In the genomic region with DNA sequence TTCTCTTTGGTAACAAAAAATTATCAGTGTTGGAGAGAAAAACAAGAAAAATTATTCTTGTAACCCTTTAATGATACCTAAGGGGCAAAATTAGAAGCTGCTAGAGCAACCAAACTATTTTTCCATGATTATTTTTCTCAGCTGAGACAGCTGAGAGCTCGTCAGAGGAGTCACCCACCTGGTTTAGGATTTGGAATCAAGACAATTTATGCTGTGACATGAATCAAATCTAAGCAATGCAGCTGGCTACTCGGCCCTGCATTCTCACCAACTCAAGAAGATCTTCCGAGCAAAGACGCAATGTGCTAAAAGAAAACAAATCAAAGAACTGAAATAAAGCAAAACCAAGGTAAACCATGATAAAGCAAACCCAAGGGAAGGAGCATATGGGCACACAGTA, we compare ENCODE assay signal across 28 cellular contexts. TPM values are rescaled to one million over a fixed set of nuclear protein-coding genes. Genes with fewer than 3 reads are reported as not detected.
DNase-seq lines count a peak whose midpoint lies in the region; ATAC-seq and TF ChIP-seq lines count a peak whose summit lies in the region.
"Had no signal": no experiment of that assay in that cellular context is flagged by ENCODE, and none has a peak within 500 bp of the region (broad histone marks: within the 10 kb centered on the region; RNA-seq: fewer than 3 reads in every experiment).

No MANE protein-coding gene starts in this region.

- peak overlapping the region in 10 of 11 experiments; percentile 41 to 95 (median 88); a peak in 18 of 22 replicates for H3K4me2 ChIP-seq in BLaER1 treated with 17β-estradiol and CSF1 and Interleukin-3, amounts not matched to agents 10 nM and 100 nM
- peak overlapping the region; percentile 59 for H3K4me2 ChIP-seq in hepatocyte

- ATAC-seq in GM19397 (IDR thresholded peaks at IDR 0.05; ENCODE audit: unreplicated experiment): no peak
- ATAC-seq: activated naive CD4-positive, alpha-beta T cell treated with anti-CD3 and anti-CD28 coated beads, Interleukin-2, amount 50 U/mL, for 72 hours; stimulated activated naive CD8-positive, alpha-beta T cell treated with anti-CD3 and anti-CD28 coated beads, Interleukin-15, Interleukin-2, amounts not matched to agents 100 U/mL and 50 U/mL, for 24 hours had no signal

- no peaks in the 10 kb centered on the region for H3K9me3 ChIP-seq in BLaER1 treated with 17β-estradiol and CSF1 and Interleukin-3, amounts not matched to agents 10 nM and 100 nM (replicated peaks in 1 of 11)
- no peaks in the 10 kb centered on the region for H3K9me3 ChIP-seq in hepatocyte (ENCODE audit: low read depth)
- H3K9me3 ChIP-seq: A549, ascending aorta, HAP-1, thoracic aorta had no signal

- H3K36me3 ChIP-seq in BLaER1 treated with 17β-estradiol and CSF1 and Interleukin-3, amounts not matched to agents 10 nM and 100 nM: no peaks in the 10 kb centered on the region
- H3K36me3 ChIP-seq in hepatocyte (replicated peaks; ENCODE audit: insufficient read depth, low read depth) (no peaks in the 10 kb centered on the region), rectal smooth muscle tissue (ENCODE audit: control insufficient read depth, insufficient read depth, low read length) (no peaks in the 10 kb centered on the region)
- H3K36me3 ChIP-seq: ascending aorta, HAP-1, thoracic aorta had no signal

- peaks cover 0 to 16% (median 0%) of the 10 kb centered on the region in 11 experiments; a peak in 5 of 22 replicates for H3K27me3 ChIP-seq in BLaER1 treated with 17β-estradiol and CSF1 and Interleukin-3, amounts not matched to agents 10 nM and 100 nM
- H3K27me3 ChIP-seq in hepatocyte (no peaks in the 10 kb centered on the region), rectal smooth muscle tissue (ENCODE audit: control insufficient read depth, insufficient read depth, low read length) (no peaks in the 10 kb centered on the region)
- H3K27me3 ChIP-seq: ascending aorta had no signal

- peak overlapping the region in 2 of 11 experiments; percentile 1 to 81; a peak in 1 of 22 replicates for H3K9ac ChIP-seq in BLaER1 treated with 17β-estradiol and CSF1 and Interleukin-3, amounts not matched to agents 10 nM and 100 nM
- H3K9ac ChIP-seq in rectal smooth muscle tissue (ENCODE audit: low read length): no peak overlapping the region

- peaks cover 41 to 66% (median 58%) of the 10 kb centered on the region in 10 experiments for H3K4me1 ChIP-seq in BLaER1 treated with 17β-estradiol and CSF1 and Interleukin-3, amounts not matched to agents 10 nM and 100 nM
- H3K4me1 ChIP-seq in hepatocyte (ENCODE audit: insufficient read depth) (peaks cover 8% of the 10 kb centered on the region), rectal smooth muscle tissue (ENCODE audit: control insufficient read depth, insufficient read depth, low read length) (peaks cover 11% of the 10 kb centered on the region)
- H3K4me1 ChIP-seq: HAP-1 had no signal

- 0 out of 22 replicates have a peak, but pooled peaks cover 0 to 5% (median 0%) of the 10 kb centered on the region in 11 experiments for H4K20me1 ChIP-seq in BLaER1 treated with 17β-estradiol and CSF1 and Interleukin-3, amounts not matched to agents 10 nM and 100 nM
- H4K20me1 ChIP-seq in hepatocyte (ENCODE audit: insufficient read depth, poor library complexity, severe bottlenecking): no peaks in the 10 kb centered on the region

- no peak overlapping the region for H3K4me3 ChIP-seq in BLaER1 treated with 17β-estradiol and CSF1 and Interleukin-3, amounts not matched to agents 10 nM and 100 nM
- H3K4me3 ChIP-seq in hepatocyte (no peak overlapping the region), rectal smooth muscle tissue (ENCODE audit: low read length) (no peak overlapping the region)
- H3K4me3 ChIP-seq: A549, ascending aorta, HAP-1, K562, thoracic aorta had no signal

- WGBS in hepatocyte (ENCODE audit: low lambda C conversion rate, missing lambda C conversion rate): 91% methylated on average over 4 of the region's 4 CpGs

- H2AFZ ChIP-seq in hepatocyte: no peak overlapping the region

- peak overlapping the region in 1 of 11 experiments; percentile 93; a peak in 2 of 22 replicates for H3K27ac ChIP-seq in BLaER1 treated with 17β-estradiol and CSF1 and Interleukin-3, amounts not matched to agents 10 nM and 100 nM
- peak overlapping the region; percentile 61 for H3K27ac ChIP-seq in hepatocyte
- peak overlapping the region; percentile 63 for H3K27ac ChIP-seq in rectal smooth muscle tissue (ENCODE audit: low read depth, low read length)
- H3K27ac ChIP-seq: thoracic aorta had no signal

- no peak for TF ChIP-seq CTCF in hepatocyte (IDR thresholded peaks at IDR 0.05; ENCODE audit: poor library complexity)

- no peaks in the 10 kb centered on the region for H3K9me2 ChIP-seq in hepatocyte (replicated peaks; ENCODE audit: insufficient read depth)

- H3K79me2 ChIP-seq in hepatocyte: no peaks in the 10 kb centered on the region

- peak; percentile 8 for DNase-seq in amniotic epithelial cell (ENCODE audit: low read depth)
- DNase-seq in hepatocyte (ENCODE audit: low spot score): no peak
- DNase-seq in activated T-cell treated with anti-CD3 and anti-CD28 coated beads for 4 hours: no peak
- DNase-seq in DMS79 (lab: John Stamatoyannopoulos, UW): no peak
- DNase-seq in RKO (ENCODE audit: low spot score): no peak
- DNase-seq: activated CD4-positive, alpha-beta memory T cell treated with anti-CD3 and anti-CD28 coated beads, Interleukin-2, amount 10 ng/mL, durations not matched to agents 7 days and 5 days; activated CD4-positive, alpha-beta T cell treated with anti-CD3 and anti-CD28 coated beads for 1 hour; central memory CD4-positive, alpha-beta T cell; dermis blood vessel endothelial cell; GF-D8; MM.1S; NCI-H2081; NCI-H345; NCI-H774; stimulated activated naive CD8-positive, alpha-beta T cell treated with anti-CD3 and anti-CD28 coated beads, Interleukin-15, Interleukin-2, amounts not matched to agents 100 U/mL and 50 U/mL, for 24 hours had no signal

RNA-seq across cellular contexts. Expression of a gene that starts 15.2 kb away (rescaled TPM):
- 1.0 and 2.1 TPM in 2 replicates for total RNA-seq in hepatocyte
- polyA plus RNA-seq in hepatocyte: 0.59 and 2.7 TPM in 2 replicates
- total RNA-seq: HT1080; K562; T-helper 1 cell treated with Interleukin-12 subunit alpha and Interleukin-12 subunit beta and Interleukin-4 antibody, amounts not matched to agents 30 ng/mL and 1 ng/mL, for 36 hours had no signal

RNA-seq across cellular contexts. Expression of a gene that starts 35.0 kb away (rescaled TPM):
- 0.60 and 1.1 TPM in 2 replicates for total RNA-seq in hepatocyte
- polyA plus RNA-seq in hepatocyte: 1.7 and 2.8 TPM in 2 replicates
- total RNA-seq: activated CD4-positive, alpha-beta memory T cell treated with anti-CD3 and anti-CD28 coated beads, Interleukin-2, amount 10 ng/mL, durations not matched to agents 7 days and 5 days; ascending aorta; dermis blood vessel endothelial cell; RPMI7951; T-helper 1 cell treated with Interleukin-12 subunit alpha and Interleukin-12 subunit beta and Interleukin-4 antibody, amounts not matched to agents 30 ng/mL and 1 ng/mL, for 36 hours; thoracic aorta had no signal
- polyA plus RNA-seq: A549, liver had no signal
